In genomic region chr16:52318259-52319008, GRCh38 we compare ENCODE assay signal across 19 cellular contexts.
DNase-seq lines count a peak whose midpoint lies in the region; TF ChIP-seq lines count a peak whose summit lies in the region.
"Had no signal": no experiment of that assay in that cellular context is flagged by ENCODE, and none has a peak within 500 bp of the region (broad histone marks: within the 10 kb centered on the region; RNA-seq: fewer than 3 reads in every experiment).

No MANE protein-coding gene starts in this region.

- peak overlapping the region; percentile 41 for H3K4me3 Mint-ChIP-seq in neural progenitor cell
- H3K4me3 Mint-ChIP-seq: B cell; stimulated activated effector memory CD8-positive, alpha-beta T cell treated with anti-CD3 and anti-CD28 coated beads, Interleukin-12 subunit alpha, Interleukin-12 subunit beta, amount 100 ng/mL, for 72 hours had no signal

- H3K36me3 ChIP-seq in NT2/D1 (ENCODE audit: insufficient read depth, insufficient read length, low read length) (no peaks in the 10 kb centered on the region), neural progenitor cell (no peaks in the 10 kb centered on the region), left ventricle myocardium inferior (no peaks in the 10 kb centered on the region)
- H3K36me3 ChIP-seq: left lung, tibial artery had no signal

- H3K27ac ChIP-seq in neural progenitor cell (no peak overlapping the region), left ventricle myocardium inferior (replicated peaks) (no peak overlapping the region)
- H3K27ac ChIP-seq: epithelial cell of prostate, left lung, tibial artery had no signal

- H3K4me2 ChIP-seq in neural progenitor cell: peak overlapping the region; percentile 9

- H4K20me1 ChIP-seq in neural progenitor cell (ENCODE audit: low read depth): no peaks in the 10 kb centered on the region

- H3K27ac Mint-ChIP-seq in neural progenitor cell: peak overlapping the region; percentile 95
- H3K27ac Mint-ChIP-seq: B cell; stimulated activated effector memory CD8-positive, alpha-beta T cell treated with anti-CD3 and anti-CD28 coated beads, Interleukin-12 subunit alpha, Interleukin-12 subunit beta, amount 100 ng/mL, for 72 hours had no signal

- H3K27me3 Mint-ChIP-seq in neural progenitor cell (ENCODE audit: insufficient read depth, low read depth): peaks cover 3% of the 10 kb centered on the region
- H3K27me3 Mint-ChIP-seq: B cell had no signal

- intact Hi-C loops in left ventricle myocardium inferior (cut with micrococcal nuclease): no loop called here

- TF ChIP-seq CTCF in neural progenitor cell (IDR thresholded peaks at IDR 0.05) (no peak), left ventricle myocardium inferior (IDR thresholded peaks at IDR 0.05; ENCODE audit: borderline replicate concordance) (no peak)

- H3K9me3 ChIP-seq in NT2/D1 (ENCODE audit: insufficient read depth, low read length) (no peaks in the 10 kb centered on the region), neural progenitor cell (ENCODE audit: low read depth) (no peaks in the 10 kb centered on the region), left ventricle myocardium inferior (replicated peaks) (no peaks in the 10 kb centered on the region)
- H3K9me3 ChIP-seq: tibial artery had no signal

- H3K4me1 ChIP-seq in NT2/D1 (ENCODE audit: insufficient read depth, insufficient read length) (no peaks in the 10 kb centered on the region), neural progenitor cell (peaks cover 17% of the 10 kb centered on the region), left ventricle myocardium inferior (no peaks in the 10 kb centered on the region)
- H3K4me1 ChIP-seq: left lung, tibial artery had no signal

- H3K9ac ChIP-seq in NT2/D1 (ENCODE audit: insufficient read length, low read depth) (no peak overlapping the region), neural progenitor cell (no peak overlapping the region)

- H3K9me3 Mint-ChIP-seq in neural progenitor cell: peaks cover 2% of the 10 kb centered on the region

- no peaks in the 10 kb centered on the region for H3K79me2 ChIP-seq in neural progenitor cell (ENCODE audit: low read depth)

- H2AFZ ChIP-seq in neural progenitor cell (replicated peaks): peak overlapping the region; percentile 88

- no peaks in the 10 kb centered on the region for H3K36me3 Mint-ChIP-seq in neural progenitor cell
- H3K36me3 Mint-ChIP-seq: stimulated activated effector memory CD8-positive, alpha-beta T cell treated with anti-CD3 and anti-CD28 coated beads, Interleukin-12 subunit alpha, Interleukin-12 subunit beta, amount 100 ng/mL, for 72 hours had no signal

- peak; percentile 0 for DNase-seq in NCI-H187 treated with DMSO at 0.1 percent for 48 hours (lab: John Stamatoyannopoulos, UW)
- no peak for DNase-seq in NCI-H187 (lab: John Stamatoyannopoulos, UW)
- peak; percentile 6 for DNase-seq in NCI-H2081 treated with DMSO at 0.1 percent for 48 hours (lab: John Stamatoyannopoulos, UW)
- DNase-seq in NT2/D1 (ENCODE audit: low read depth, low spot score): peak; percentile 25
- DNase-seq in neural progenitor cell (ENCODE audit: low spot score): peak; percentile 34
- DNase-seq in NOMO-1 (lab: John Stamatoyannopoulos, UW; ENCODE audit: unreplicated experiment in 2 of 2): no peak
- DNase-seq in DMS114 treated with DMSO at 0.1 percent for 48 hours (lab: John Stamatoyannopoulos, UW; ENCODE audit: unreplicated experiment): no peak
- no peak for DNase-seq in left ventricle myocardium inferior
- DNase-seq: 8988T, foreskin melanocyte, left lung, NCI-H226, nucleus accumbens, OCI-M1, T-helper 9 cell, tibial artery had no signal

- H3K4me1 Mint-ChIP-seq in neural progenitor cell: peaks cover 21% of the 10 kb centered on the region
- H3K4me1 Mint-ChIP-seq: B cell; stimulated activated effector memory CD8-positive, alpha-beta T cell treated with anti-CD3 and anti-CD28 coated beads, Interleukin-12 subunit alpha, Interleukin-12 subunit beta, amount 100 ng/mL, for 72 hours had no signal

- H3F3A ChIP-seq in neural progenitor cell (ENCODE audit: low read depth): no peaks in the 10 kb centered on the region

- H3K27me3 ChIP-seq in NT2/D1 (ENCODE audit: insufficient read depth, insufficient read length): no peaks in the 10 kb centered on the region
- no peaks in the 10 kb centered on the region for H3K27me3 ChIP-seq in neural progenitor cell
- H3K27me3 ChIP-seq in left ventricle myocardium inferior (ENCODE audit: low read depth): no peaks in the 10 kb centered on the region
- H3K27me3 ChIP-seq: left lung, tibial artery had no signal

- H3K4me3 ChIP-seq in NT2/D1 (ENCODE audit: insufficient read length, low read depth) (no peak overlapping the region), neural progenitor cell (no peak overlapping the region), left ventricle myocardium inferior (no peak overlapping the region)
- H3K4me3 ChIP-seq: left lung, tibial artery had no signal

Comparison
In these comparisons a context has a peak if more than half of its experiments do, and no peak if none do; other contexts are left out.
1. DNase-seq: peak in NCI-H187 treated with DMSO at 0.1 percent for 48 hours (single experiment), NCI-H2081 treated with DMSO at 0.1 percent for 48 hours (single experiment), NT2/D1 (single experiment) and neural progenitor cell (single experiment); none in NCI-H187 (0 of 2), NOMO-1 (0 of 2), DMS114 treated with DMSO at 0.1 percent for 48 hours (single experiment) and left ventricle myocardium inferior (single experiment).